ENCODE assay signal across 1 cellular context in genomic region chr4:73452953-73453700, GRCh38.
A peak's percentile ranks its signal among the peaks of the same experiment; 100 is the strongest.
TF ChIP-seq lines count a peak whose summit lies in the region.

No MANE protein-coding gene starts in this region.

TF ChIP-seq in liver, 16 proteins besides CTCF, POLR2A, EP300 and RAD21 (continued from another document):
- TF ChIP-seq REST (IDR thresholded peaks at IDR 0.05) (peak; percentile 4), TAF1 (conservative IDR thresholded peaks at IDR 0.05) (no peak), YY1 (IDR thresholded peaks at IDR 0.05) (peak; percentile 18), ZBTB33 (IDR thresholded peaks at IDR 0.05) (peak; percentile 5), GABPA (IDR thresholded peaks at IDR 0.05 in 1 of 2, conservative IDR thresholded peaks at IDR 0.05 in 1 of 2) (no peak), RXRA (IDR thresholded peaks at IDR 0.05) (no peak)
